In the genomic region with DNA sequence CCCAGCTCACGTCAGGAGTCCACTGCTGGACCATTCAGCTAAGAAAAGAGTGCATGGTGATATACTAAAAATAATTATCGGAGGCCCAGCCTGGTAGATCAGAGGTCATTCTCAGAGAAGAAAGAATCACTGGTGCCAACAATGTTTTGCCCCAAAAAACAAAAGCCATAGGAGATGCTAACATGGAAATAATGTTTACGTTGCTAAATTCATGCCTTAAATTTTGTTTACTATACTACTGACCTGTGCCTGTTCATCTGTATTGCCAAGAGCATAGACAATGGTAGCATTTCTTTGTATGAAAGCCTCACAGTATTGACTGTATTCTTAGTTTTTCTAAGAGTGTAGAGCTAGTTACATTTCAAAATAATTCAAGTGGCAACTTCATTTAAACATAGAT, we compare ENCODE assay signal across 2 cellular contexts.
TF ChIP-seq lines count a peak whose summit lies in the region.

No MANE protein-coding gene starts in this region.

TF ChIP-seq in K562, 482 proteins besides CTCF, POLR2A, EP300 and RAD21 (continued from another document):
- TF ChIP-seq PCBP1 (IDR thresholded peaks at IDR 0.05; ENCODE audit: low read depth, low read length, poor library complexity, severe bottlenecking) (no peak), ZNF316 (IDR thresholded peaks at IDR 0.05) (peak; percentile 33; the same call in 1 of the 2 replicates)

TF ChIP-seq in neural cell, 6 proteins besides CTCF, POLR2A, EP300 and RAD21 (continued from another document):
- TF ChIP-seq, protein P1, sequence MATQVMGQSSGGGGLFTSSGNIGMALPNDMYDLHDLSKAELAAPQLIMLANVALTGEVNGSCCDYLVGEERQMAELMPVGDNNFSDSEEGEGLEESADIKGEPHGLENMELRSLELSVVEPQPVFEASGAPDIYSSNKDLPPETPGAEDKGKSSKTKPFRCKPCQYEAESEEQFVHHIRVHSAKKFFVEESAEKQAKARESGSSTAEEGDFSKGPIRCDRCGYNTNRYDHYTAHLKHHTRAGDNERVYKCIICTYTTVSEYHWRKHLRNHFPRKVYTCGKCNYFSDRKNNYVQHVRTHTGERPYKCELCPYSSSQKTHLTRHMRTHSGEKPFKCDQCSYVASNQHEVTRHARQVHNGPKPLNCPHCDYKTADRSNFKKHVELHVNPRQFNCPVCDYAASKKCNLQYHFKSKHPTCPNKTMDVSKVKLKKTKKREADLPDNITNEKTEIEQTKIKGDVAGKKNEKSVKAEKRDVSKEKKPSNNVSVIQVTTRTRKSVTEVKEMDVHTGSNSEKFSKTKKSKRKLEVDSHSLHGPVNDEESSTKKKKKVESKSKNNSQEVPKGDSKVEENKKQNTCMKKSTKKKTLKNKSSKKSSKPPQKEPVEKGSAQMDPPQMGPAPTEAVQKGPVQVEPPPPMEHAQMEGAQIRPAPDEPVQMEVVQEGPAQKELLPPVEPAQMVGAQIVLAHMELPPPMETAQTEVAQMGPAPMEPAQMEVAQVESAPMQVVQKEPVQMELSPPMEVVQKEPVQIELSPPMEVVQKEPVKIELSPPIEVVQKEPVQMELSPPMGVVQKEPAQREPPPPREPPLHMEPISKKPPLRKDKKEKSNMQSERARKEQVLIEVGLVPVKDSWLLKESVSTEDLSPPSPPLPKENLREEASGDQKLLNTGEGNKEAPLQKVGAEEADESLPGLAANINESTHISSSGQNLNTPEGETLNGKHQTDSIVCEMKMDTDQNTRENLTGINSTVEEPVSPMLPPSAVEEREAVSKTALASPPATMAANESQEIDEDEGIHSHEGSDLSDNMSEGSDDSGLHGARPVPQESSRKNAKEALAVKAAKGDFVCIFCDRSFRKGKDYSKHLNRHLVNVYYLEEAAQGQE (IDR thresholded peaks at IDR 0.05; ENCODE audit: borderline replicate concordance), result no peak
- TF ChIP-seq MXI1 (conservative IDR thresholded peaks at IDR 0.05; ENCODE audit: poor library complexity, severe bottlenecking) (no peak), TAF1 (IDR thresholded peaks at IDR 0.05; ENCODE audit: low read depth) (no peak), SMC3 (conservative IDR thresholded peaks at IDR 0.05; ENCODE audit: poor library complexity) (no peak)
